ENCODE assay signal across 10 cellular contexts in genomic region chr2:5691659-5692529, GRCh38. TPM values are rescaled to one million over a fixed set of nuclear protein-coding genes. Genes with fewer than 3 reads are reported as not detected.
A peak's percentile ranks its signal among the peaks of the same experiment; 100 is the strongest.
DNase-seq lines count a peak whose midpoint lies in the region; ATAC-seq, FAIRE-seq and TF ChIP-seq lines count a peak whose summit lies in the region.
"Had no signal": no experiment of that assay in that cellular context is flagged by ENCODE, and none has a peak within 500 bp of the region (broad histone marks: within the 10 kb centered on the region; RNA-seq: fewer than 3 reads in every experiment).

Gene SOX11, plus strand, starts transcription at chr2:5692384. Its CDS starts 338 bp downstream, at chr2:5692722.

- intact Hi-C loops in activated CD4-positive, alpha-beta T cell treated with anti-CD3 and anti-CD28 coated beads, Interleukin-2, amount 10 ng/mL, durations not matched to agents 24 days and 14 days (cut with micrococcal nuclease): no loop called here

- peaks cover 9% of the 10 kb centered on the region for H3K36me3 Mint-ChIP-seq in activated CD4-positive, alpha-beta T cell treated with anti-CD3 and anti-CD28 coated beads, Interleukin-2, amount 10 ng/mL, durations not matched to agents 24 days and 14 days (ENCODE audit: low read depth)
- H3K36me3 Mint-ChIP-seq: CD4-positive, CD25-positive, alpha-beta regulatory T cell had no signal

- H3K4me3 Mint-ChIP-seq in activated CD4-positive, alpha-beta T cell treated with anti-CD3 and anti-CD28 coated beads, Interleukin-2, amount 10 ng/mL, durations not matched to agents 24 days and 14 days: no peak within 1 kb of the TSS

- no peak for FAIRE-seq in HTR-8/SVneo (lab: Jason Lieb, UNC)

- H3K9me3 ChIP-seq in WERI-Rb-1 (ENCODE audit: severe bottlenecking): no peaks in the 10 kb centered on the region
- no peaks in the 10 kb centered on the region for H3K9me3 ChIP-seq in right atrium auricular region
- no peaks in the 10 kb centered on the region for H3K9me3 ChIP-seq in skeletal muscle tissue (ENCODE audit: control insufficient read depth in 3 of 3, low read length in 3 of 3)

- H3K4me3 ChIP-seq in WERI-Rb-1 (ENCODE audit: low read depth, low read length): peak within 1 kb of the TSS; percentile 63
- H3K4me3 ChIP-seq in right atrium auricular region: peak within 1 kb of the TSS; percentile 39 to 48
- peak within 1 kb of the TSS; percentile 16 to 49 (median 49) for H3K4me3 ChIP-seq in skeletal muscle tissue (ENCODE audit: low read length in 3 of 3)

- TF ChIP-seq CTCF in WERI-Rb-1 (IDR thresholded peaks at IDR 0.05; ENCODE audit: low read depth, low read length) (peak; percentile 66), right atrium auricular region (IDR thresholded peaks at IDR 0.05) (no peak)

- H3K27ac ChIP-seq in WERI-Rb-1 (peak within 1 kb of the TSS; percentile 98), right atrium auricular region (peak within 1 kb of the TSS in 1 of 2 donors; percentile 42), skeletal muscle tissue (ENCODE audit: low read depth, low read length) (no peak within 1 kb of the TSS)

- H3K27me3 Mint-ChIP-seq in activated CD4-positive, alpha-beta T cell treated with anti-CD3 and anti-CD28 coated beads, Interleukin-2, amount 10 ng/mL, durations not matched to agents 24 days and 14 days: peaks cover 52% of the 10 kb centered on the region

- H3K36me3 ChIP-seq in WERI-Rb-1 (peaks cover 27% of the 10 kb centered on the region), right atrium auricular region (no peaks in the 10 kb centered on the region), skeletal muscle tissue (ENCODE audit: control insufficient read depth in 3 of 3, insufficient read depth in 3 of 3, low read length in 3 of 3) (no peaks in the 10 kb centered on the region)

- no peak for ATAC-seq in HG03175 (IDR thresholded peaks at IDR 0.05; ENCODE audit: unreplicated experiment)

- no peaks in the 10 kb centered on the region for H3K27me3 ChIP-seq in WERI-Rb-1 (ENCODE audit: insufficient read depth, low read depth, severe bottlenecking)
- H3K27me3 ChIP-seq in right atrium auricular region: peaks cover 0 to 45% of the 10 kb centered on the region in 2 donors
- peaks cover 52 to 59% (median 53%) of the 10 kb centered on the region in 3 donors for H3K27me3 ChIP-seq in skeletal muscle tissue (ENCODE audit: control insufficient read depth in 3 of 3, insufficient read depth in 3 of 3, low read length in 3 of 3)

- no peak for DNase-seq in activated CD4-positive, alpha-beta T cell treated with anti-CD3 and anti-CD28 coated beads, Interleukin-2, amount 10 ng/mL, durations not matched to agents 24 days and 14 days
- DNase-seq in activated CD4-positive, alpha-beta T cell treated with anti-CD3 and anti-CD28 coated beads, Interleukin-2, amount 50 U/mL, for 1 hour: no peak
- DNase-seq in WERI-Rb-1 (peak; percentile 99), right atrium auricular region (ENCODE audit: low spot score) (no peak), SKM-1 treated with dmso at 0.1 percent for 144 hours (lab: John Stamatoyannopoulos, UW; ENCODE audit: unreplicated experiment) (no peak), HTR-8/SVneo (ENCODE audit: insufficient read length, low spot score) (no peak)
- DNase-seq: naive B cell had no signal

- H3K27ac Mint-ChIP-seq in activated CD4-positive, alpha-beta T cell treated with anti-CD3 and anti-CD28 coated beads, Interleukin-2, amount 10 ng/mL, durations not matched to agents 24 days and 14 days: peak within 1 kb of the TSS; percentile 60
- H3K27ac Mint-ChIP-seq: CD4-positive, CD25-positive, alpha-beta regulatory T cell had no signal

- no peak within 1 kb of the TSS for H3K9ac ChIP-seq in skeletal muscle tissue (ENCODE audit: low read depth in 1 of 3, low read length in 3 of 3)

- H3K4me1 Mint-ChIP-seq in activated CD4-positive, alpha-beta T cell treated with anti-CD3 and anti-CD28 coated beads, Interleukin-2, amount 10 ng/mL, durations not matched to agents 24 days and 14 days: no peaks in the 10 kb centered on the region

- peaks cover 9% of the 10 kb centered on the region for H3K9me3 Mint-ChIP-seq in activated CD4-positive, alpha-beta T cell treated with anti-CD3 and anti-CD28 coated beads, Interleukin-2, amount 10 ng/mL, durations not matched to agents 24 days and 14 days

- H3K4me1 ChIP-seq in right atrium auricular region (peaks cover 0 to 46% of the 10 kb centered on the region in 2 donors), skeletal muscle tissue (ENCODE audit: control insufficient read depth in 3 of 3, insufficient read depth in 3 of 3, low read length in 3 of 3) (peaks cover 10 to 17% (median 17%) of the 10 kb centered on the region in 3 donors)

RNA-seq across cellular contexts. Expression of gene SOX11, which starts in this region (rescaled TPM):
- not detected in 2 replicates for total RNA-seq in activated CD4-positive, alpha-beta T cell treated with anti-CD3 and anti-CD28 coated beads, Interleukin-2, amount 10 ng/mL, durations not matched to agents 24 days and 14 days
- total RNA-seq in right atrium auricular region: under 1 TPM; 0.11 to 0.71 TPM
- 18.3 TPM for total RNA-seq in skeletal muscle tissue
- total RNA-seq: CD4-positive, CD25-positive, alpha-beta regulatory T cell had no signal

Comparison
In these comparisons a context has a peak if more than half of its experiments do, and no peak if none do; other contexts are left out.
1. RNA of gene SOX11 (total RNA-seq): 18.3 TPM in skeletal muscle tissue (single experiment); 0.11 to 0.71 TPM in right atrium auricular region and not detected in activated CD4-positive, alpha-beta T cell treated with anti-CD3 and anti-CD28 coated beads, Interleukin-2, amount 10 ng/mL, durations not matched to agents 24 days and 14 days; every median in the first group is over 10 times any median in the second.
2. Peak in every context shown above with its lines, with median percentiles within 50 percentile points of each other: H3K4me3 ChIP-seq.